In the genomic region with DNA sequence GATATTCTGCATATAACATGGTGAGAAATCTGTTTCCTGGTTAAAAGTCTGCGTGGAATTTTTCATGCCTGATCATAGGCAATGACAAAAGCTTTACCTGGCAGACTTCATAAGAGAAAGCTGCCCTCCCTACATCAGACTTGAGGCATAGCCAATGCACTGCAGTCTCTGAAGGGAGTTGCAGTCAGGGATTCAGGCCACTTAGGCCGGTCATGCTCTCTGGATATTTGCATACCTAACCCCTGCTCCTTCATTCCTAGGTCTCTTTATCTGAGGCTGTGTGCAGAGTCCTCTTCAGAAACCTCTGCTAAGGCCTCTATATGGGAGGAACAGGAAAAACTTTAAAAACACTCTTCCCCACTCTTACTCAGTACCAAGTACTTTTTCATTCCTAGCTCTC, we compare ENCODE assay signal across 23 cellular contexts.
A peak's percentile ranks its signal among the peaks of the same experiment; 100 is the strongest.
DNase-seq lines count a peak whose midpoint lies in the region; ATAC-seq, FAIRE-seq and TF ChIP-seq lines count a peak whose summit lies in the region.
"Had no signal": no experiment of that assay in that cellular context is flagged by ENCODE, and none has a peak within 500 bp of the region (broad histone marks: within the 10 kb centered on the region; RNA-seq: fewer than 3 reads in every experiment).

No MANE protein-coding gene starts in this region.

- H4K91ac ChIP-seq in H1 (replicated peaks; ENCODE audit: insufficient read length, low read length), result no peak overlapping the region

- H3K79me1 ChIP-seq in H1 (ENCODE audit: low read depth, low read length), result no peaks in the 10 kb centered on the region

- POLR2A ChIA-PET in H1 (lab: Charles Lee; ENCODE audit: partially characterized antibody), result no interaction called here

- H3K4me1 ChIP-seq in H1 (replicated peaks in 1 of 4; ENCODE audit: control insufficient read depth in 3 of 4, insufficient read depth in 4 of 4, low read length in 3 of 4) (no peaks in the 10 kb centered on the region), neural progenitor cell (peaks cover 11% of the 10 kb centered on the region)
- H3K4me1 ChIP-seq: BE2C had no signal

- H3K27ac ChIP-seq in H1 (ENCODE audit: low read depth, low read length) (no peak overlapping the region), neural progenitor cell (no peak overlapping the region)
- H3K27ac ChIP-seq: GM23248 had no signal

- no peak overlapping the region for H2BK15ac ChIP-seq in H1 (ENCODE audit: low read length)

- 85% methylated on average over 2 of the region's 2 CpGs; no CpG with 5 or more reads in 1 of the 2 experiments for WGBS in H1 (ENCODE audit: extremely low coverage in 1 of 2, insufficient coverage in 1 of 2, insufficient read length in 1 of 2, insufficient replicate concordance in 2 of 2, low coverage in 1 of 2, low lambda C conversion rate in 2 of 2, missing lambda C conversion rate in 1 of 2), 2 experiments

- ATAC-seq in HG02884 (IDR thresholded peaks at IDR 0.05; ENCODE audit: unreplicated experiment) (no peak), GM21360 (IDR thresholded peaks at IDR 0.05; ENCODE audit: unreplicated experiment) (no peak)
- ATAC-seq: GM12878, K562 had no signal

- H2BK120ac ChIP-seq in H1 (replicated peaks; ENCODE audit: low read depth, low read length), result no peak overlapping the region

- no peak for TF ChIP-seq EP300 in H1 (IDR thresholded peaks at IDR 0.05; ENCODE audit: borderline replicate concordance in 1 of 2, low read depth in 2 of 2, low read length in 2 of 2)

- H3K4me2 ChIP-seq in H1 (ENCODE audit: insufficient read depth in 1 of 2, low read depth in 2 of 2, low read length in 2 of 2) (peak overlapping the region in 1 of 2 experiments; percentile 24; a peak in 1 of 4 replicates), neural progenitor cell (peak overlapping the region; percentile 21)

- TF ChIP-seq CTCF in H1 (IDR thresholded peaks at IDR 0.05; ENCODE audit: control extremely low read depth in 1 of 3, insufficient read depth in 1 of 3, low read depth in 1 of 3, low read length in 3 of 3) (no peak), neural progenitor cell (IDR thresholded peaks at IDR 0.05) (no peak)

- no peak overlapping the region for H4K8ac ChIP-seq in H1 (ENCODE audit: extremely low read depth, insufficient read depth, low read length)

- no peaks in the 10 kb centered on the region for H3K36me3 Mint-ChIP-seq in neural progenitor cell
- H3K36me3 Mint-ChIP-seq: CD4-positive, CD25-positive, alpha-beta regulatory T cell; CD8-positive, alpha-beta memory T cell had no signal

- no peaks in the 10 kb centered on the region for H3K27me3 Mint-ChIP-seq in neural progenitor cell (ENCODE audit: insufficient read depth, low read depth)
- H3K27me3 Mint-ChIP-seq: CD4-positive, CD25-positive, alpha-beta regulatory T cell; CD8-positive, alpha-beta memory T cell had no signal

- H3K4me3 Mint-ChIP-seq in neural progenitor cell, result no peak overlapping the region
- H3K4me3 Mint-ChIP-seq: CD4-positive, CD25-positive, alpha-beta regulatory T cell; CD8-positive, alpha-beta memory T cell had no signal

- H3K4me3 ChIP-seq in H1 (ENCODE audit: extremely low read depth in 1 of 4, insufficient read depth in 2 of 4, low read depth in 3 of 4, low read length in 4 of 4) (no peak overlapping the region), neural progenitor cell (no peak overlapping the region)
- H3K4me3 ChIP-seq: GM12878, GM23248, K562 had no signal

- no peaks in the 10 kb centered on the region for H4K20me1 ChIP-seq in H1 (replicated peaks in 1 of 2; ENCODE audit: control insufficient read depth in 1 of 2, insufficient read depth in 2 of 2, low read length in 2 of 2)
- H4K20me1 ChIP-seq in neural progenitor cell (ENCODE audit: low read depth), result no peaks in the 10 kb centered on the region

- H3K27ac Mint-ChIP-seq in neural progenitor cell, result peak overlapping the region; percentile 89
- H3K27ac Mint-ChIP-seq: CD4-positive, CD25-positive, alpha-beta regulatory T cell; CD8-positive, alpha-beta memory T cell had no signal

- CTCF ChIA-PET in H1 (lab: Charles Lee; ENCODE audit: partially characterized antibody), result interaction anchor here (0.6 kb wide), 1 partner anchor 592 kb away, joined by 3 read pairs; no protein-coding TSS in a partner anchor

- H3K4me1 Mint-ChIP-seq in neural progenitor cell, result peaks cover 6% of the 10 kb centered on the region
- H3K4me1 Mint-ChIP-seq: CD4-positive, CD25-positive, alpha-beta regulatory T cell; CD8-positive, alpha-beta memory T cell had no signal

- no peak overlapping the region for H2BK5ac ChIP-seq in H1 (ENCODE audit: low read depth, low read length)

- no peak overlapping the region for H3K14ac ChIP-seq in H1 (ENCODE audit: insufficient read length)

- no peak overlapping the region; a peak in 1 of 7 replicates for H3K9ac ChIP-seq in H1 (replicated peaks in 1 of 4; ENCODE audit: extremely low read depth in 1 of 4, low read depth in 3 of 4, low read length in 3 of 4)
- H3K9ac ChIP-seq in neural progenitor cell, result no peak overlapping the region
- H3K9ac ChIP-seq: GM23248 had no signal

- H3K79me2 ChIP-seq in H1 (ENCODE audit: control insufficient read depth in 1 of 2, insufficient read depth in 2 of 2, low read length in 2 of 2), result no peaks in the 10 kb centered on the region
- no peaks in the 10 kb centered on the region for H3K79me2 ChIP-seq in neural progenitor cell (ENCODE audit: low read depth)

- H3F3A ChIP-seq in neural progenitor cell (ENCODE audit: low read depth), result peaks cover 6% of the 10 kb centered on the region

- H2BK20ac ChIP-seq in H1 (ENCODE audit: low read length), result no peak overlapping the region

- TF ChIP-seq POLR2A in H1 (IDR thresholded peaks at IDR 0.05; ENCODE audit: control extremely low read depth in 1 of 2, low read depth in 2 of 2, low read length in 2 of 2), result no peak

- H2AFZ ChIP-seq in H1 (ENCODE audit: low read length) (peak overlapping the region; percentile 54; the same call in 1 of the 2 replicates), neural progenitor cell (replicated peaks) (peak overlapping the region; percentile 90)
- H2AFZ ChIP-seq: GM23248 had no signal

- no peak overlapping the region for H3K18ac ChIP-seq in H1 (ENCODE audit: extremely low read depth, low read length)

- no peak overlapping the region for H4K5ac ChIP-seq in H1 (ENCODE audit: insufficient read length, low read depth, low read length)

- no peak overlapping the region for H3K23ac ChIP-seq in H1 (ENCODE audit: insufficient read length)

- H3K36me3 ChIP-seq in H1 (ENCODE audit: control insufficient read depth in 2 of 4, insufficient read depth in 4 of 4, low read length in 3 of 4), result no peaks in the 10 kb centered on the region
- H3K36me3 ChIP-seq in neural progenitor cell, result no peaks in the 10 kb centered on the region
- H3K36me3 ChIP-seq: BE2C had no signal

- H3K23me2 ChIP-seq in H1 (ENCODE audit: low read depth, low read length), result no peaks in the 10 kb centered on the region

- H3K9me3 ChIP-seq in H1 (ENCODE audit: insufficient read depth in 2 of 2, low read depth in 1 of 2, low read length in 1 of 2) (no peaks in the 10 kb centered on the region), neural progenitor cell (ENCODE audit: low read depth) (no peaks in the 10 kb centered on the region)
- H3K9me3 ChIP-seq: BE2C had no signal

- no peak for TF ChIP-seq RAD21 in H1 (IDR thresholded peaks at IDR 0.05 in 1 of 2, conservative IDR thresholded peaks at IDR 0.05 in 1 of 2; ENCODE audit: low read depth in 2 of 2, low read length in 2 of 2)

- no peaks in the 10 kb centered on the region for H3K9me3 Mint-ChIP-seq in neural progenitor cell

- H2AK5ac ChIP-seq in H1 (ENCODE audit: low read depth, low read length), result no peak overlapping the region

- no peak overlapping the region for H3K56ac ChIP-seq in H1 (replicated peaks; ENCODE audit: insufficient read length, low read depth, low read length)

- no peak overlapping the region for H3K4ac ChIP-seq in H1 (replicated peaks; ENCODE audit: insufficient read length, low read depth, low read length)

- no peaks in the 10 kb centered on the region for H3K27me3 ChIP-seq in H1 (replicated peaks in 1 of 4; ENCODE audit: control insufficient read depth in 3 of 4, extremely low read depth in 1 of 4, insufficient read depth in 3 of 4, low read length in 3 of 4)
- H3K27me3 ChIP-seq in neural progenitor cell, result no peaks in the 10 kb centered on the region
- H3K27me3 ChIP-seq: BE2C had no signal

- DNase-seq in H1 (ENCODE audit: low read depth in 1 of 2, low spot score in 2 of 2), result no peak
- DNase-seq in iPS-NIHi11 (ENCODE audit: low spot score), result peak; percentile 5
- no peak for DNase-seq in neural progenitor cell (ENCODE audit: low spot score)
- DNase-seq in NCI-H1417 treated with DMSO at 0.1 percent for 48 hours (lab: John Stamatoyannopoulos, UW), result no peak
- no peak for DNase-seq in HK-2 (ENCODE audit: unreplicated experiment)
- DNase-seq: ACHN; BE2C; C1 segment of cervical spinal cord; CD4-positive, CD25-positive, alpha-beta regulatory T cell; CD8-positive, alpha-beta memory T cell; COR-L47; DMS 273 treated with DMSO at 0.1 percent for 48 hours; DMS53; DND-41; EL; GM23248; H7; IMR-90 had no signal

- H2BK12ac ChIP-seq in H1 (ENCODE audit: low read depth, low read length), result no peak overlapping the region

- no peak for FAIRE-seq in H1 (lab: Jason Lieb, UNC)
- FAIRE-seq: GM12878, HTR-8/SVneo, K562 had no signal

TF ChIP-seq in H1, 55 proteins besides CTCF, POLR2A, EP300 and RAD21:
- TF ChIP-seq GABPA (IDR thresholded peaks at IDR 0.05; ENCODE audit: borderline replicate concordance, insufficient read depth, low read length) (no peak), SIRT6 (IDR thresholded peaks at IDR 0.05; ENCODE audit: low read length) (no peak), USF2 (IDR thresholded peaks at IDR 0.05; ENCODE audit: low read length) (no peak), CEBPB (IDR thresholded peaks at IDR 0.05; ENCODE audit: low read depth, low read length) (no peak), TEAD4 (IDR thresholded peaks at IDR 0.05; ENCODE audit: low read depth, low read length) (no peak), HDAC6 (IDR thresholded peaks at IDR 0.05; ENCODE audit: low read depth, low read length) (no peak), ATF3 (IDR thresholded peaks at IDR 0.05; ENCODE audit: insufficient read depth, low read depth, low read length) (no peak), RXRA (IDR thresholded peaks at IDR 0.05; ENCODE audit: insufficient read depth, low read depth, low read length) (no peak), KDM1A (IDR thresholded peaks at IDR 0.05; ENCODE audit: borderline replicate concordance, low read length) (no peak), SP2 (IDR thresholded peaks at IDR 0.05; ENCODE audit: low read length) (no peak)
